ENCODE assay signal across 1 cellular context in genomic region chr6:31158140-31158862, GRCh38.
TF ChIP-seq lines count a peak whose summit lies in the region.

Gene TCF19 (plus strand): TSS chr6:31158589. CDS start chr6:31159470, 881 bp downstream.

TF ChIP-seq in HepG2, 621 proteins besides CTCF, POLR2A, EP300 and RAD21 (continued from another document and continues in another):
- TF ChIP-seq ZNF609 (CRISPR knock-in tag; IDR thresholded peaks at IDR 0.05; ENCODE audit: borderline replicate concordance): peak; percentile 35; the same call in 1 of the 2 replicates
- TF ChIP-seq HNRNPUL1 (IDR thresholded peaks at IDR 0.05; ENCODE audit: low read depth, low read length): no peak
- no peak for TF ChIP-seq ATF3 (CRISPR knock-in tag; IDR thresholded peaks at IDR 0.05)
- no peak for TF ChIP-seq ZNF7 (CRISPR knock-in tag; IDR thresholded peaks at IDR 0.05)
- no peak for TF ChIP-seq FOXK2 (IDR thresholded peaks at IDR 0.05)
- peak; percentile 67; the same call in 1 of the 2 replicates for TF ChIP-seq CREB1 (IDR thresholded peaks at IDR 0.05)
- peak; percentile 86 for TF ChIP-seq CREB1 (CRISPR knock-in tag; IDR thresholded peaks at IDR 0.05)
- TF ChIP-seq ATF7 (IDR thresholded peaks at IDR 0.05): no peak
- TF ChIP-seq ATF7 (CRISPR knock-in tag; IDR thresholded peaks at IDR 0.05): no peak
- no peak for TF ChIP-seq SALL2 (CRISPR knock-in tag; IDR thresholded peaks at IDR 0.05)
- no peak for TF ChIP-seq ZNF292 (CRISPR knock-in tag; IDR thresholded peaks at IDR 0.05; ENCODE audit: borderline replicate concordance, low read depth)
- no peak for TF ChIP-seq ZBTB44 (CRISPR knock-in tag; IDR thresholded peaks at IDR 0.05)
- TF ChIP-seq ZSCAN22 (CRISPR knock-in tag; IDR thresholded peaks at IDR 0.05): no peak
- peak; percentile 98 for TF ChIP-seq REL (CRISPR knock-in tag; conservative IDR thresholded peaks at IDR 0.05)
- TF ChIP-seq KLF12 (CRISPR knock-in tag; IDR thresholded peaks at IDR 0.05; ENCODE audit: borderline replicate concordance): no peak
- peak; percentile 42; the same call in 1 of the 2 replicates for TF ChIP-seq ZNF350 (CRISPR knock-in tag; IDR thresholded peaks at IDR 0.05; ENCODE audit: borderline replicate concordance, low read depth)
- no peak for TF ChIP-seq NCOA5 (CRISPR knock-in tag; IDR thresholded peaks at IDR 0.05)
- peak; percentile 78; the same call in 1 of the 2 replicates for TF ChIP-seq MXD1 (CRISPR knock-in tag; IDR thresholded peaks at IDR 0.05)
- TF ChIP-seq ZSCAN21 (CRISPR knock-in tag; IDR thresholded peaks at IDR 0.05; ENCODE audit: borderline replicate concordance): peak; percentile 56; the same call in 1 of the 2 replicates
- no peak for TF ChIP-seq FOXP4 (CRISPR knock-in tag; IDR thresholded peaks at IDR 0.05)
- no peak for TF ChIP-seq ZNF432 (CRISPR knock-in tag; IDR thresholded peaks at IDR 0.05; ENCODE audit: borderline replicate concordance)
- no peak for TF ChIP-seq JUN (CRISPR knock-in tag; IDR thresholded peaks at IDR 0.05)
- no peak for TF ChIP-seq ZEB1 (IDR thresholded peaks at IDR 0.05; ENCODE audit: insufficient replicate concordance, low read depth)
- TF ChIP-seq SMAD9 (CRISPR knock-in tag; IDR thresholded peaks at IDR 0.05): peak; percentile 58; the same call in 1 of the 2 replicates
- TF ChIP-seq CSRNP1 (CRISPR knock-in tag; IDR thresholded peaks at IDR 0.05): peak; percentile 88
- no peak for TF ChIP-seq WIZ (CRISPR knock-in tag; IDR thresholded peaks at IDR 0.05)
- TF ChIP-seq CENPBD1 (CRISPR knock-in tag; IDR thresholded peaks at IDR 0.05; ENCODE audit: borderline replicate concordance, low read depth): peak; percentile 34; the same call in 1 of the 2 replicates
- TF ChIP-seq NFATC3 (CRISPR knock-in tag; IDR thresholded peaks at IDR 0.05): no peak; the same call in 1 of the 2 replicates
- peak; percentile 99 for TF ChIP-seq TFDP2 (CRISPR knock-in tag; IDR thresholded peaks at IDR 0.05)
- TF ChIP-seq ZNF629 (CRISPR knock-in tag; conservative IDR thresholded peaks at IDR 0.05): no peak
- peak; percentile 46; the same call in 1 of the 2 replicates for TF ChIP-seq ZNF605 (CRISPR knock-in tag; IDR thresholded peaks at IDR 0.05)
- TF ChIP-seq RFXANK (CRISPR knock-in tag; IDR thresholded peaks at IDR 0.05): no peak
- TF ChIP-seq ZNF564 (CRISPR knock-in tag; IDR thresholded peaks at IDR 0.05): no peak
- no peak for TF ChIP-seq TSC22D2 (CRISPR knock-in tag; IDR thresholded peaks at IDR 0.05; ENCODE audit: borderline replicate concordance)
- TF ChIP-seq MYNN (CRISPR knock-in tag; IDR thresholded peaks at IDR 0.05; ENCODE audit: low read depth): no peak
- TF ChIP-seq FOSL2 (CRISPR knock-in tag; IDR thresholded peaks at IDR 0.05): no peak
- TF ChIP-seq BRCA1 (CRISPR knock-in tag; IDR thresholded peaks at IDR 0.05): no peak
- no peak for TF ChIP-seq ZNF678 (CRISPR knock-in tag; IDR thresholded peaks at IDR 0.05)
- TF ChIP-seq CHD2 (IDR thresholded peaks at IDR 0.05; ENCODE audit: low read depth, low read length): no peak; the same call in 1 of the 2 replicates
- no peak for TF ChIP-seq AFF4 (CRISPR knock-in tag; IDR thresholded peaks at IDR 0.05)
- TF ChIP-seq DDIT3 (CRISPR knock-in tag; IDR thresholded peaks at IDR 0.05): no peak
- TF ChIP-seq RORA (CRISPR knock-in tag; IDR thresholded peaks at IDR 0.05): no peak
- no peak for TF ChIP-seq ZNF773 (CRISPR knock-in tag; IDR thresholded peaks at IDR 0.05; ENCODE audit: borderline replicate concordance)
- TF ChIP-seq KDM6A (CRISPR knock-in tag; IDR thresholded peaks at IDR 0.05; ENCODE audit: low read depth): no peak
